In the genomic region with DNA sequence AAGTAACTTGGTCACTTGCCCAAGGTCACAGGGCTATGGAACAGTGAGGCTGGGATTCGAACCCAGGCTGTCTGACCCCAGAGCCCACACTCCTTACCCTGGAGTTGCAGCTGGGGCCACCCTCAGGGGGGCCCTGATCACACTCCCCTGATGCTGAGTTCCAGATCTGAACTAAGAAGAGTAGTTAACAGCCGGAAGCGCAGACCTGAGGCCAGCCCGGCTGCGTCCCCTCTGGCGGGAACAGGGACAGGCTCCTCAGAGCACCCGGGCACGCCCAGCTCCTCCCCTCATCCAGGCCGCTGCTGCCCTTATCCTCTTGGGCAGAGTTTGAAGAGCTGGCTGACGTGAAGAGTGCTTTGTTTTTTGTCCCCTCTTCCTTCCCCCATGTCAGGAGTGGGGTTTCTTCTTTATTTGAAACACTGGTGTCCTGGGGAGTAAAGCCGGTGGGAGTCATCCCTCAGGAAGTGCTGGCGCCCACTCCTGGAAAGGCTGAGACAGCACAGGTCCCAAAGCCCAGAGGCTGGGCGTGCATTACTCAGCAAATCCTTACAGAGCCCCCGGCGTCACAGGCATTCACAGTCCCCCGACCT, we compare ENCODE assay signal across 8 cellular contexts. TPM values are rescaled to one million over a fixed set of nuclear protein-coding genes. Genes with fewer than 3 reads are reported as not detected.
DNase-seq lines count a peak whose midpoint lies in the region; ATAC-seq and TF ChIP-seq lines count a peak whose summit lies in the region.

No MANE protein-coding gene starts in this region.

- WGBS in psoas muscle, 3 donors = 27 to 31% (median 27%) methylated on average over 16 of the region's 16 CpGs

- peaks cover 63% of the 10 kb centered on the region for H3K36me3 Mint-ChIP-seq in activated naive CD8-positive, alpha-beta T cell treated with anti-CD3 and anti-CD28 coated beads, Interleukin-2, amount 50 U/mL, for 24 hours (ENCODE audit: low read depth)

- peak overlapping the region; percentile 72 for H3K27ac ChIP-seq in psoas muscle

- intact Hi-C loops in left ventricle myocardium superior (cut with micrococcal nuclease) (no loop called here), psoas muscle (cut with DNase I) (loop anchor here (2.0 to 5.0 kb wide), 2 partner anchors 17 to 39 kb away; a partner anchor contains a TSS)

- peaks cover 2 to 21% of the 10 kb centered on the region in 2 donors for H3K36me3 ChIP-seq in psoas muscle (ENCODE audit: insufficient read depth in 1 of 2, low read depth in 1 of 2)

- no peaks in the 10 kb centered on the region for H3K9me3 ChIP-seq in psoas muscle

- H3K27ac Mint-ChIP-seq in activated naive CD8-positive, alpha-beta T cell treated with anti-CD3 and anti-CD28 coated beads, Interleukin-2, amount 50 U/mL, for 24 hours = peak overlapping the region; percentile 99

- DNase-seq in DMS79 treated with DMSO at 0.1 percent for 48 hours (lab: John Stamatoyannopoulos, UW) (peak; percentile 88), HS-27A (ENCODE audit: low read depth) (peak; percentile 51), NOMO-1 treated with DMSO at 0.1 percent for 48 hours (lab: John Stamatoyannopoulos, UW; ENCODE audit: unreplicated experiment) (peak; percentile 79), left ventricle myocardium superior (peak; percentile 68), psoas muscle (peak; percentile 69 to 81)
- peak; percentile 65 for DNase-seq in activated naive CD8-positive, alpha-beta T cell treated with anti-CD3 and anti-CD28 coated beads, Interleukin-2, amount 50 U/mL, for 24 hours

- peak; percentile 17 for TF ChIP-seq CTCF in psoas muscle (IDR thresholded peaks at IDR 0.05)

- peak overlapping the region; percentile 93 for H3K4me3 Mint-ChIP-seq in activated naive CD8-positive, alpha-beta T cell treated with anti-CD3 and anti-CD28 coated beads, Interleukin-2, amount 50 U/mL, for 24 hours

- peaks cover 14% of the 10 kb centered on the region for H3K4me1 ChIP-seq in psoas muscle

- no peaks in the 10 kb centered on the region for H3K27me3 Mint-ChIP-seq in activated naive CD8-positive, alpha-beta T cell treated with anti-CD3 and anti-CD28 coated beads, Interleukin-2, amount 50 U/mL, for 24 hours

- H3K4me3 ChIP-seq in psoas muscle = peak overlapping the region; percentile 13

- H3K9me3 Mint-ChIP-seq in activated naive CD8-positive, alpha-beta T cell treated with anti-CD3 and anti-CD28 coated beads, Interleukin-2, amount 50 U/mL, for 24 hours = no peaks in the 10 kb centered on the region

- peak; percentile 37 for ATAC-seq in activated naive CD8-positive, alpha-beta T cell treated with anti-CD3 and anti-CD28 coated beads, Interleukin-2, amount 50 U/mL, for 24 hours
- ATAC-seq in left ventricle myocardium superior = peak; percentile 49
- peak; percentile 2 to 50 (median 46) for ATAC-seq in psoas muscle
- ATAC-seq in HG02973 (IDR thresholded peaks at IDR 0.05; ENCODE audit: unreplicated experiment) = no peak
- no peak for ATAC-seq in GM19023 (IDR thresholded peaks at IDR 0.05; ENCODE audit: unreplicated experiment)

- peaks cover 89% of the 10 kb centered on the region for H3K4me1 Mint-ChIP-seq in activated naive CD8-positive, alpha-beta T cell treated with anti-CD3 and anti-CD28 coated beads, Interleukin-2, amount 50 U/mL, for 24 hours

- H3K27me3 ChIP-seq in psoas muscle (ENCODE audit: insufficient read depth in 3 of 3, low read length in 2 of 3) = no peaks in the 10 kb centered on the region

RNA-seq across cellular contexts. Expression of a gene that starts 8.7 kb away (rescaled TPM):
- 150 TPM for total RNA-seq in left ventricle myocardium superior
- total RNA-seq in psoas muscle = 100 to 1,000 TPM; 137 to 278 (median 180) TPM
- polyA plus RNA-seq in psoas muscle = 100 to 1,000 TPM; 176 to 381 (median 208) TPM

RNA-seq across cellular contexts. Expression of a gene that starts 8.9 kb away (rescaled TPM):
- total RNA-seq in left ventricle myocardium superior = 39.4 TPM
- 10 to 100 TPM; 30.1 to 59.4 (median 44.8) TPM for total RNA-seq in psoas muscle
- 10 to 100 TPM; 26.6 to 66.5 (median 50.4) TPM for polyA plus RNA-seq in psoas muscle

RNA-seq across cellular contexts. Expression of a gene that starts 10.6 kb away (rescaled TPM):
- total RNA-seq in left ventricle myocardium superior (6.0 TPM), psoas muscle (1 to 10 TPM; 3.6 to 7.6 (median 4.6) TPM)
- polyA plus RNA-seq in psoas muscle = 1 to 10 TPM; 1.3 to 2.6 (median 2.1) TPM

RNA-seq across cellular contexts. Expression of a gene that starts 18.0 kb away (rescaled TPM):
- total RNA-seq in left ventricle myocardium superior (238 TPM), psoas muscle (100 to 1,000 TPM in 2 of 4 donors, 10 to 100 TPM in 2; 80.4 to 110 (median 95.6) TPM)
- polyA plus RNA-seq in psoas muscle = 100 to 1,000 TPM; 223 to 269 (median 247) TPM

RNA-seq across cellular contexts. Expression of a gene that starts 18.2 kb away (rescaled TPM):
- total RNA-seq in left ventricle myocardium superior = not detected
- not detected for total RNA-seq in psoas muscle
- not detected for polyA plus RNA-seq in psoas muscle

Comparison
In these comparisons a context has a peak if more than half of its experiments do, and no peak if none do; other contexts are left out.
1. ATAC-seq: peak in activated naive CD8-positive, alpha-beta T cell treated with anti-CD3 and anti-CD28 coated beads, Interleukin-2, amount 50 U/mL, for 24 hours (single experiment), left ventricle myocardium superior (single experiment) and psoas muscle (4 of 4); none in HG02973 (single experiment) and GM19023 (single experiment).
2. Peak in every context shown above with its lines, with median percentiles within 50 percentile points of each other: DNase-seq.